ENCODE assay signal across 17 cellular contexts in the genomic region with DNA sequence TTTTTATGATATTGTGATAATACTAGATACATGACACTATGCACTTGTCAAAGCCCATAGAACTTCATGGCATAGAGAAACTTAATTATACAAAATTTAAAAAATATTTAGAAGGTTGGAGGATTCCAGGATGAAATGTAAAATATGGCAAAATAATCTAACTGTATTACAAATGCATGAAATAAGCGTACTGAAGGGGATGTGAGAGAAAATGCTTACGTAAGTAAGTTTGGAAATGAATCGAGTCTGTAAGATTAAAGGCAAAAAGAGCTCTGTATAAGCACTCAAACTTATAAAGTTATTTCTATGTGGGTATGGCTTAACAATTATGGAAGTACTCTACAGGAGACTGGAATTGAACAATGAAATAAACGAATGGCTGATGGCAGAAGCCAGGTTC. TPM values are rescaled to one million over a fixed set of nuclear protein-coding genes. Genes with fewer than 3 reads are reported as not detected.
DNase-seq lines count a peak whose midpoint lies in the region; ATAC-seq and TF ChIP-seq lines count a peak whose summit lies in the region.
"Had no signal": no experiment of that assay in that cellular context is flagged by ENCODE, and none has a peak within 500 bp of the region (broad histone marks: within the 10 kb centered on the region; RNA-seq: fewer than 3 reads in every experiment).

No MANE protein-coding gene starts in this region.

- H3K4me3 Mint-ChIP-seq in natural killer cell treated with Interleukin-12 subunit alpha and Interleukin-12 subunit beta and Interleukin-15 and Interleukin-18, amount 100 ng/mL, for 72 hours: peak overlapping the region; percentile 64
- H3K4me3 Mint-ChIP-seq in natural killer cell (no peak overlapping the region), GM23338 (no peak overlapping the region)

- H3K36me3 Mint-ChIP-seq in natural killer cell treated with Interleukin-12 subunit alpha and Interleukin-12 subunit beta and Interleukin-15 and Interleukin-18, amount 100 ng/mL, for 72 hours: peaks cover 21% of the 10 kb centered on the region
- H3K36me3 Mint-ChIP-seq in natural killer cell: peaks cover 8% of the 10 kb centered on the region
- no peaks in the 10 kb centered on the region for H3K36me3 Mint-ChIP-seq in GM23338 (ENCODE audit: low read depth)

- H3K36me3 ChIP-seq in GM23338 (ENCODE audit: insufficient read depth) (no peaks in the 10 kb centered on the region), SJSA1 (no peaks in the 10 kb centered on the region)
- H3K36me3 ChIP-seq: BE2C had no signal

- no peaks in the 10 kb centered on the region for H4K20me1 ChIP-seq in GM23338 (replicated peaks; ENCODE audit: insufficient read depth)

- H3K4me1 ChIP-seq in GM23338 (ENCODE audit: insufficient read depth) (no peaks in the 10 kb centered on the region), SJSA1 (replicated peaks) (peaks cover 46% of the 10 kb centered on the region)

- no peaks in the 10 kb centered on the region for H3K27me3 ChIP-seq in GM23338 (ENCODE audit: insufficient read depth)
- no peaks in the 10 kb centered on the region for H3K27me3 ChIP-seq in SJSA1 (replicated peaks)
- H3K27me3 ChIP-seq: BE2C had no signal

- H3K27ac Mint-ChIP-seq in natural killer cell treated with Interleukin-12 subunit alpha and Interleukin-12 subunit beta and Interleukin-15 and Interleukin-18, amount 100 ng/mL, for 72 hours: peak overlapping the region; percentile 95 to 98
- H3K27ac Mint-ChIP-seq in natural killer cell: peak overlapping the region in 1 of 2 donors; percentile 90
- no peak overlapping the region for H3K27ac Mint-ChIP-seq in GM23338

- no peaks in the 10 kb centered on the region for H3F3A ChIP-seq in GM23338 (replicated peaks; ENCODE audit: low read depth)

- intact Hi-C loops in natural killer cell (cut with micrococcal nuclease): loop anchor here (5.0 kb wide), 1 partner anchor 38 kb away; no protein-coding TSS in a partner anchor

- no peak for DNase-seq in natural killer cell treated with Interleukin-12 subunit alpha and Interleukin-12 subunit beta and Interleukin-15 and Interleukin-18, amount 100 ng/mL, for 72 hours (ENCODE audit: low spot score)
- DNase-seq in natural killer cell: no peak
- no peak for DNase-seq in GM23338 (ENCODE audit: low spot score)
- no peak for DNase-seq in SJSA1 (ENCODE audit: low read depth in 1 of 2, low spot score in 2 of 2)
- no peak for DNase-seq in NCI-H82 (lab: John Stamatoyannopoulos, UW)
- DNase-seq in RKO (ENCODE audit: low spot score): no peak
- DNase-seq: ACHN; BE2C; C1 segment of cervical spinal cord; Calu3; CD4-positive, alpha-beta memory T cell; DMS 273 treated with DMSO at 0.1 percent for 48 hours; HCEC 1CT; IMR-90 had no signal

- H2AFZ ChIP-seq in GM23338: peak overlapping the region; percentile 44; the same call in 1 of the 2 replicates

- peaks cover 8% of the 10 kb centered on the region for H3K9me3 ChIP-seq in SJSA1 (replicated peaks)
- H3K9me3 ChIP-seq: BE2C had no signal

- no peak overlapping the region for H3K4me2 ChIP-seq in GM23338

- H3K27ac ChIP-seq in GM23338 (ENCODE audit: low read depth) (no peak overlapping the region), SJSA1 (peak overlapping the region; percentile 79)
- H3K27ac ChIP-seq: HL-60 had no signal

- peaks cover 22% of the 10 kb centered on the region for H3K9me2 ChIP-seq in GM23338 (ENCODE audit: insufficient read depth)

- no peak overlapping the region for H3K4me3 ChIP-seq in GM23338
- H3K4me3 ChIP-seq in SJSA1: no peak overlapping the region
- H3K4me3 ChIP-seq: K562 had no signal

- TF ChIP-seq CTCF in natural killer cell (IDR thresholded peaks at IDR 0.05): no peak
- no peak for TF ChIP-seq CTCF in GM23338 (conservative IDR thresholded peaks at IDR 0.05; ENCODE audit: low read depth in 2 of 2)

- H3K27me3 Mint-ChIP-seq in natural killer cell treated with Interleukin-12 subunit alpha and Interleukin-12 subunit beta and Interleukin-15 and Interleukin-18, amount 100 ng/mL, for 72 hours: no peaks in the 10 kb centered on the region
- H3K27me3 Mint-ChIP-seq in natural killer cell (ENCODE audit: low read depth in 2 of 2): no peaks in the 10 kb centered on the region
- H3K27me3 Mint-ChIP-seq in GM23338 (ENCODE audit: insufficient read depth, low read depth, poor library complexity): peaks cover 2% of the 10 kb centered on the region
- H3K27me3 Mint-ChIP-seq: CD4-positive, alpha-beta memory T cell had no signal

- ATAC-seq in natural killer cell treated with Interleukin-12 subunit alpha and Interleukin-12 subunit beta and Interleukin-15 and Interleukin-18, amount 100 ng/mL, for 72 hours: no peak
- ATAC-seq in natural killer cell: no peak
- ATAC-seq in GM23338: no peak
- no peak for ATAC-seq in HG03097 (IDR thresholded peaks at IDR 0.05; ENCODE audit: low FRiP score, unreplicated experiment)
- ATAC-seq: K562 had no signal

- H3K79me2 ChIP-seq in GM23338 (replicated peaks; ENCODE audit: insufficient read depth): no peaks in the 10 kb centered on the region

- H3K9me3 Mint-ChIP-seq in natural killer cell treated with Interleukin-12 subunit alpha and Interleukin-12 subunit beta and Interleukin-15 and Interleukin-18, amount 100 ng/mL, for 72 hours: peaks cover 13% of the 10 kb centered on the region
- H3K9me3 Mint-ChIP-seq in natural killer cell (peaks cover 2 to 5% of the 10 kb centered on the region in 2 donors), GM23338 (no peaks in the 10 kb centered on the region)

- peaks cover 31 to 48% of the 10 kb centered on the region in 2 donors for H3K4me1 Mint-ChIP-seq in natural killer cell treated with Interleukin-12 subunit alpha and Interleukin-12 subunit beta and Interleukin-15 and Interleukin-18, amount 100 ng/mL, for 72 hours (ENCODE audit: low read depth in 2 of 2)
- H3K4me1 Mint-ChIP-seq in natural killer cell (peaks cover 29 to 37% of the 10 kb centered on the region in 2 donors), GM23338 (peaks cover 5% of the 10 kb centered on the region; the same call in 2 of the 3 replicates)

TF ChIP-seq in GM23338, 12 proteins besides CTCF, POLR2A, EP300 and RAD21 (continues in another document):
- TF ChIP-seq JUNB (IDR thresholded peaks at IDR 0.05; ENCODE audit: unreplicated experiment): no peak
- TF ChIP-seq, protein P1, sequence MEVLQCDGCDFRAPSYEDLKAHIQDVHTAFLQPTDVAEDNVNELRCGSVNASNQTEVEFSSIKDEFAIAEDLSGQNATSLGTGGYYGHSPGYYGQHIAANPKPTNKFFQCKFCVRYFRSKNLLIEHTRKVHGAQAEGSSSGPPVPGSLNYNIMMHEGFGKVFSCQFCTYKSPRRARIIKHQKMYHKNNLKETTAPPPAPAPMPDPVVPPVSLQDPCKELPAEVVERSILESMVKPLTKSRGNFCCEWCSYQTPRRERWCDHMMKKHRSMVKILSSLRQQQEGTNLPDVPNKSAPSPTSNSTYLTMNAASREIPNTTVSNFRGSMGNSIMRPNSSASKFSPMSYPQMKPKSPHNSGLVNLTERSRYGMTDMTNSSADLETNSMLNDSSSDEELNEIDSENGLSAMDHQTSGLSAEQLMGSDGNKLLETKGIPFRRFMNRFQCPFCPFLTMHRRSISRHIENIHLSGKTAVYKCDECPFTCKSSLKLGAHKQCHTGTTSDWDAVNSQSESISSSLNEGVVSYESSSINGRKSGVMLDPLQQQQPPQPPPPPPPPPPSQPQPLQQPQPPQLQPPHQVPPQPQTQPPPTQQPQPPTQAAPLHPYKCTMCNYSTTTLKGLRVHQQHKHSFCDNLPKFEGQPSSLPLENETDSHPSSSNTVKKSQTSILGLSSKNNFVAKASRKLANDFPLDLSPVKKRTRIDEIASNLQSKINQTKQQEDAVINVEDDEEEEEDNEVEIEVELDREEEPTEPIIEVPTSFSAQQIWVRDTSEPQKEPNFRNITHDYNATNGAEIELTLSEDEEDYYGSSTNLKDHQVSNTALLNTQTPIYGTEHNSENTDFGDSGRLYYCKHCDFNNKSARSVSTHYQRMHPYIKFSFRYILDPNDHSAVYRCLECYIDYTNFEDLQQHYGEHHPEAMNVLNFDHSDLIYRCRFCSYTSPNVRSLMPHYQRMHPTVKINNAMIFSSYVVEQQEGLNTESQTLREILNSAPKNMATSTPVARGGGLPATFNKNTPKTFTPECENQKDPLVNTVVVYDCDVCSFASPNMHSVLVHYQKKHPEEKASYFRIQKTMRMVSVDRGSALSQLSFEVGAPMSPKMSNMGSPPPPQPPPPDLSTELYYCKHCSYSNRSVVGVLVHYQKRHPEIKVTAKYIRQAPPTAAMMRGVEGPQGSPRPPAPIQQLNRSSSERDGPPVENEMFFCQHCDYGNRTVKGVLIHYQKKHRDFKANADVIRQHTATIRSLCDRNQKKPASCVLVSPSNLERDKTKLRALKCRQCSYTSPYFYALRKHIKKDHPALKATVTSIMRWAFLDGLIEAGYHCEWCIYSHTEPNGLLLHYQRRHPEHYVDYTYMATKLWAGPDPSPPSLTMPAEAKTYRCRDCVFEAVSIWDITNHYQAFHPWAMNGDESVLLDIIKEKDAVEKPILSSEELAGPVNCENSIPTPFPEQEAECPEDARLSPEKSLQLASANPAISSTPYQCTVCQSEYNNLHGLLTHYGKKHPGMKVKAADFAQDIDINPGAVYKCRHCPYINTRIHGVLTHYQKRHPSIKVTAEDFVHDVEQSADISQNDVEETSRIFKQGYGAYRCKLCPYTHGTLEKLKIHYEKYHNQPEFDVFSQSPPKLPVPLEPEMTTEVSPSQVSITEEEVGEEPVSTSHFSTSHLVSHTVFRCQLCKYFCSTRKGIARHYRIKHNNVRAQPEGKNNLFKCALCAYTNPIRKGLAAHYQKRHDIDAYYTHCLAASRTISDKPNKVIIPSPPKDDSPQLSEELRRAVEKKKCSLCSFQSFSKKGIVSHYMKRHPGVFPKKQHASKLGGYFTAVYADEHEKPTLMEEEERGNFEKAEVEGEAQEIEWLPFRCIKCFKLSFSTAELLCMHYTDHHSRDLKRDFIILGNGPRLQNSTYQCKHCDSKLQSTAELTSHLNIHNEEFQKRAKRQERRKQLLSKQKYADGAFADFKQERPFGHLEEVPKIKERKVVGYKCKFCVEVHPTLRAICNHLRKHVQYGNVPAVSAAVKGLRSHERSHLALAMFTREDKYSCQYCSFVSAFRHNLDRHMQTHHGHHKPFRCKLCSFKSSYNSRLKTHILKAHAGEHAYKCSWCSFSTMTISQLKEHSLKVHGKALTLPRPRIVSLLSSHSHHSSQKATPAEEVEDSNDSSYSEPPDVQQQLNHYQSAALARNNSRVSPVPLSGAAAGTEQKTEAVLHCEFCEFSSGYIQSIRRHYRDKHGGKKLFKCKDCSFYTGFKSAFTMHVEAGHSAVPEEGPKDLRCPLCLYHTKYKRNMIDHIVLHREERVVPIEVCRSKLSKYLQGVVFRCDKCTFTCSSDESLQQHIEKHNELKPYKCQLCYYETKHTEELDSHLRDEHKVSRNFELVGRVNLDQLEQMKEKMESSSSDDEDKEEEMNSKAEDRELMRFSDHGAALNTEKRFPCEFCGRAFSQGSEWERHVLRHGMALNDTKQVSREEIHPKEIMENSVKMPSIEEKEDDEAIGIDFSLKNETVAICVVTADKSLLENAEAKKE (CRISPR knock-in tag; IDR thresholded peaks at IDR 0.05): no peak

RNA-seq across cellular contexts. Expression of gene CDC42EP3, which starts 13.4 kb away (rescaled TPM):
- total RNA-seq in natural killer cell treated with Interleukin-12 subunit alpha and Interleukin-12 subunit beta and Interleukin-15 and Interleukin-18, amount 100 ng/mL, for 72 hours: 10 to 100 TPM; 36.0 to 40.1 TPM
- total RNA-seq in natural killer cell: 100 to 1,000 TPM in 1 of 3 donors, 10 to 100 TPM in 2; 73.9 to 105 (median 84.6) TPM
- total RNA-seq in GM23338 (2014; rRNA removed; shearing (Covaris generic)): 23.2 and 31.4 TPM in 2 replicates
- 22.9 and 31.4 TPM in 2 replicates for polyA plus RNA-seq in GM23338 (2016; fragmentation: Nextera tagmentation; extraction: Ambion mirVana)
- 33.6 and 50.8 TPM in 2 replicates for total RNA-seq in SJSA1 (2014; rRNA removed; shearing (Covaris generic))
